Comparison of ENCODE assay signal across 1 cellular context in the genomic region with DNA sequence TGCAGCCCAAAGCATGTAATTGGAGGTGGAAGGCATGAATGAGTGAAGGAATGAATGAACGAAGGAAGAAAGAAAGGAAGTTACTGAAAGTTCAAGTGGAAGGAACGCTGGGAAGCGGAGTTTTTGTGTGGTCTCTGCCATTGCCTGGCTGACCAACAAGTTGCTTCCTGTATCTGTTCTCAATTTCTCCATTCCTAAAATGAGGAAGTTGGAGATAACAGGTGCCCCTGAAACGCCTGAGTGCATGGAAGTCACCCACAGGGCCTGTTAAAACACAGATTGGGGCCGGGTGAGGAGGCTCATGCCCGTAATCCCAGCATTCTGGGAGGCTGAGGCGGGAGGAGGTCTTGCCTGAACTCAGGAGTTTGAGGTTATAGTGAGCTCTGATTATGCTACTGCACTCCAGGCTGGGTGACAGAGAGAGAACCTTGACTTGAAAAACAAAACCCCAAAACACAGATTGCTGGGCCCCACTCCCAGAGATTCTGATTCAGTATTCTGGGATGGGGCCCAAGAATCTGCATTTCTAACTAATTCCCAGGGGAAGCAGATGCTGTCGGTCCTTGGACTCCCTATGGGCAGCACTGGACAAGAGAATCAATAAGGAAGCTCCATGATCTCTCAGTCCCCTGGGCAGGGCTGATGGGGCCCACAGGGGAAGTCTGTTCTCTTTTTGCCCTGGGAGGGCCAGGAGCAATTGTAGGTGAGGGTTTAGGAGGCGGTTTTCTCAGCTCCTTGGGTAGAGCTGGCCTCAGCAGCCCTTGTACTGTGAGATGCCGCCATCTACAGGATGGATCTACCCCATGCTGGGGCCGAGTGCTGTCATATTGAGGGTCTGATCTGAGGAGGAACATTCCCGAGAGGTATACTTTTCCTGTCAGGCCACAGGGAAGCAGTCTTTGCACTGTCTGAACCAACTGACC.
TF ChIP-seq lines count a peak whose summit lies in the region.

No MANE protein-coding gene starts in this region.

TF ChIP-seq in K562, 482 proteins besides CTCF, POLR2A, EP300 and RAD21 (continued from another document and continues in another):
- TF ChIP-seq, protein P1, sequence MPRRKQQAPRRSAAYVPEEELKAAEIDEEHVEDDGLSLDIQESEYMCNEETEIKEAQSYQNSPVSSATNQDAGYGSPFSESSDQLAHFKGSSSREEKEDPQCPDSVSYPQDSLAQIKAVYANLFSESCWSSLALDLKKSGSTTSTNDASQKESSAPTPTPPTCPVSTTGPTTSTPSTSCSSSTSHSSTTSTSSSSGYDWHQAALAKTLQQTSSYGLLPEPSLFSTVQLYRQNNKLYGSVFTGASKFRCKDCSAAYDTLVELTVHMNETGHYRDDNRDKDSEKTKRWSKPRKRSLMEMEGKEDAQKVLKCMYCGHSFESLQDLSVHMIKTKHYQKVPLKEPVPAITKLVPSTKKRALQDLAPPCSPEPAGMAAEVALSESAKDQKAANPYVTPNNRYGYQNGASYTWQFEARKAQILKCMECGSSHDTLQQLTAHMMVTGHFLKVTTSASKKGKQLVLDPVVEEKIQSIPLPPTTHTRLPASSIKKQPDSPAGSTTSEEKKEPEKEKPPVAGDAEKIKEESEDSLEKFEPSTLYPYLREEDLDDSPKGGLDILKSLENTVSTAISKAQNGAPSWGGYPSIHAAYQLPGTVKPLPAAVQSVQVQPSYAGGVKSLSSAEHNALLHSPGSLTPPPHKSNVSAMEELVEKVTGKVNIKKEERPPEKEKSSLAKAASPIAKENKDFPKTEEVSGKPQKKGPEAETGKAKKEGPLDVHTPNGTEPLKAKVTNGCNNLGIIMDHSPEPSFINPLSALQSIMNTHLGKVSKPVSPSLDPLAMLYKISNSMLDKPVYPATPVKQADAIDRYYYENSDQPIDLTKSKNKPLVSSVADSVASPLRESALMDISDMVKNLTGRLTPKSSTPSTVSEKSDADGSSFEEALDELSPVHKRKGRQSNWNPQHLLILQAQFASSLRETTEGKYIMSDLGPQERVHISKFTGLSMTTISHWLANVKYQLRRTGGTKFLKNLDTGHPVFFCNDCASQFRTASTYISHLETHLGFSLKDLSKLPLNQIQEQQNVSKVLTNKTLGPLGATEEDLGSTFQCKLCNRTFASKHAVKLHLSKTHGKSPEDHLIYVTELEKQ (CRISPR knock-in tag; IDR thresholded peaks at IDR 0.05), result no peak
- TF ChIP-seq MCM3 (IDR thresholded peaks at IDR 0.05) (no peak), ZNF780A (CRISPR knock-in tag; IDR thresholded peaks at IDR 0.05) (no peak), DMBX1 (CRISPR knock-in tag; IDR thresholded peaks at IDR 0.05; ENCODE audit: borderline replicate concordance) (no peak), L3MBTL2 (IDR thresholded peaks at IDR 0.05) (0 out of 2 replicates have a peak, but pooled peaks have one; percentile 24), ZC3H8 (IDR thresholded peaks at IDR 0.05) (no peak), SETDB1 (IDR thresholded peaks at IDR 0.05; ENCODE audit: low read length) (no peak), PHTF2 (CRISPR knock-in tag; IDR thresholded peaks at IDR 0.05) (no peak), CAMTA2 (CRISPR knock-in tag; conservative IDR thresholded peaks at IDR 0.05) (no peak), CXXC5 (CRISPR knock-in tag; IDR thresholded peaks at IDR 0.05) (no peak), NR3C1 (CRISPR knock-in tag; IDR thresholded peaks at IDR 0.05) (no peak), RUNX1 (IDR thresholded peaks at IDR 0.05; ENCODE audit: low read depth) (no peak), RBFOX2 (IDR thresholded peaks at IDR 0.05; ENCODE audit: low read depth, low read length) (no peak), SIRT6 (IDR thresholded peaks at IDR 0.05; ENCODE audit: low read depth, low read length) (no peak), ZNF274 (IDR thresholded peaks at IDR 0.05; ENCODE audit: borderline replicate concordance, low read depth, low read length) (no peak), KAT7 (CRISPR knock-in tag; IDR thresholded peaks at IDR 0.05; ENCODE audit: borderline replicate concordance) (no peak), ZBTB17 (CRISPR knock-in tag; IDR thresholded peaks at IDR 0.05) (no peak), TSC22D4 (tag; IDR thresholded peaks at IDR 0.05) (no peak), RBM15 (IDR thresholded peaks at IDR 0.05; ENCODE audit: insufficient read depth, low read length) (no peak), SMC3 (conservative IDR thresholded peaks at IDR 0.05; ENCODE audit: insufficient read depth, low read depth, low read length) (peak; percentile 82), CTBP1 (IDR thresholded peaks at IDR 0.05; ENCODE audit: borderline replicate concordance) (peak; percentile 57), SP1 (CRISPR knock-in tag; IDR thresholded peaks at IDR 0.05) (peak; percentile 76), KHSRP (IDR thresholded peaks at IDR 0.05) (no peak), ZNF431 (CRISPR knock-in tag; IDR thresholded peaks at IDR 0.05) (no peak)
- TF ChIP-seq, protein P2, sequence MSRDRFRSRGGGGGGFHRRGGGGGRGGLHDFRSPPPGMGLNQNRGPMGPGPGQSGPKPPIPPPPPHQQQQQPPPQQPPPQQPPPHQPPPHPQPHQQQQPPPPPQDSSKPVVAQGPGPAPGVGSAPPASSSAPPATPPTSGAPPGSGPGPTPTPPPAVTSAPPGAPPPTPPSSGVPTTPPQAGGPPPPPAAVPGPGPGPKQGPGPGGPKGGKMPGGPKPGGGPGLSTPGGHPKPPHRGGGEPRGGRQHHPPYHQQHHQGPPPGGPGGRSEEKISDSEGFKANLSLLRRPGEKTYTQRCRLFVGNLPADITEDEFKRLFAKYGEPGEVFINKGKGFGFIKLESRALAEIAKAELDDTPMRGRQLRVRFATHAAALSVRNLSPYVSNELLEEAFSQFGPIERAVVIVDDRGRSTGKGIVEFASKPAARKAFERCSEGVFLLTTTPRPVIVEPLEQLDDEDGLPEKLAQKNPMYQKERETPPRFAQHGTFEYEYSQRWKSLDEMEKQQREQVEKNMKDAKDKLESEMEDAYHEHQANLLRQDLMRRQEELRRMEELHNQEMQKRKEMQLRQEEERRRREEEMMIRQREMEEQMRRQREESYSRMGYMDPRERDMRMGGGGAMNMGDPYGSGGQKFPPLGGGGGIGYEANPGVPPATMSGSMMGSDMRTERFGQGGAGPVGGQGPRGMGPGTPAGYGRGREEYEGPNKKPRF (IDR thresholded peaks at IDR 0.05; ENCODE audit: low read depth, low read length), result no peak
- TF ChIP-seq, protein P3, sequence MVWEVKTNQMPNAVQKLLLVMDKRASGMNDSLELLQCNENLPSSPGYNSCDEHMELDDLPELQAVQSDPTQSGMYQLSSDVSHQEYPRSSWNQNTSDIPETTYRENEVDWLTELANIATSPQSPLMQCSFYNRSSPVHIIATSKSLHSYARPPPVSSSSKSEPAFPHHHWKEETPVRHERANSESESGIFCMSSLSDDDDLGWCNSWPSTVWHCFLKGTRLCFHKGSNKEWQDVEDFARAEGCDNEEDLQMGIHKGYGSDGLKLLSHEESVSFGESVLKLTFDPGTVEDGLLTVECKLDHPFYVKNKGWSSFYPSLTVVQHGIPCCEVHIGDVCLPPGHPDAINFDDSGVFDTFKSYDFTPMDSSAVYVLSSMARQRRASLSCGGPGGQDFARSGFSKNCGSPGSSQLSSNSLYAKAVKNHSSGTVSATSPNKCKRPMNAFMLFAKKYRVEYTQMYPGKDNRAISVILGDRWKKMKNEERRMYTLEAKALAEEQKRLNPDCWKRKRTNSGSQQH (CRISPR knock-in tag; IDR thresholded peaks at IDR 0.05), result no peak
- TF ChIP-seq, protein P4, sequence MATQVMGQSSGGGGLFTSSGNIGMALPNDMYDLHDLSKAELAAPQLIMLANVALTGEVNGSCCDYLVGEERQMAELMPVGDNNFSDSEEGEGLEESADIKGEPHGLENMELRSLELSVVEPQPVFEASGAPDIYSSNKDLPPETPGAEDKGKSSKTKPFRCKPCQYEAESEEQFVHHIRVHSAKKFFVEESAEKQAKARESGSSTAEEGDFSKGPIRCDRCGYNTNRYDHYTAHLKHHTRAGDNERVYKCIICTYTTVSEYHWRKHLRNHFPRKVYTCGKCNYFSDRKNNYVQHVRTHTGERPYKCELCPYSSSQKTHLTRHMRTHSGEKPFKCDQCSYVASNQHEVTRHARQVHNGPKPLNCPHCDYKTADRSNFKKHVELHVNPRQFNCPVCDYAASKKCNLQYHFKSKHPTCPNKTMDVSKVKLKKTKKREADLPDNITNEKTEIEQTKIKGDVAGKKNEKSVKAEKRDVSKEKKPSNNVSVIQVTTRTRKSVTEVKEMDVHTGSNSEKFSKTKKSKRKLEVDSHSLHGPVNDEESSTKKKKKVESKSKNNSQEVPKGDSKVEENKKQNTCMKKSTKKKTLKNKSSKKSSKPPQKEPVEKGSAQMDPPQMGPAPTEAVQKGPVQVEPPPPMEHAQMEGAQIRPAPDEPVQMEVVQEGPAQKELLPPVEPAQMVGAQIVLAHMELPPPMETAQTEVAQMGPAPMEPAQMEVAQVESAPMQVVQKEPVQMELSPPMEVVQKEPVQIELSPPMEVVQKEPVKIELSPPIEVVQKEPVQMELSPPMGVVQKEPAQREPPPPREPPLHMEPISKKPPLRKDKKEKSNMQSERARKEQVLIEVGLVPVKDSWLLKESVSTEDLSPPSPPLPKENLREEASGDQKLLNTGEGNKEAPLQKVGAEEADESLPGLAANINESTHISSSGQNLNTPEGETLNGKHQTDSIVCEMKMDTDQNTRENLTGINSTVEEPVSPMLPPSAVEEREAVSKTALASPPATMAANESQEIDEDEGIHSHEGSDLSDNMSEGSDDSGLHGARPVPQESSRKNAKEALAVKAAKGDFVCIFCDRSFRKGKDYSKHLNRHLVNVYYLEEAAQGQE (CRISPR knock-in tag; IDR thresholded peaks at IDR 0.05; ENCODE audit: low read depth), result no peak
- TF ChIP-seq, protein P5, sequence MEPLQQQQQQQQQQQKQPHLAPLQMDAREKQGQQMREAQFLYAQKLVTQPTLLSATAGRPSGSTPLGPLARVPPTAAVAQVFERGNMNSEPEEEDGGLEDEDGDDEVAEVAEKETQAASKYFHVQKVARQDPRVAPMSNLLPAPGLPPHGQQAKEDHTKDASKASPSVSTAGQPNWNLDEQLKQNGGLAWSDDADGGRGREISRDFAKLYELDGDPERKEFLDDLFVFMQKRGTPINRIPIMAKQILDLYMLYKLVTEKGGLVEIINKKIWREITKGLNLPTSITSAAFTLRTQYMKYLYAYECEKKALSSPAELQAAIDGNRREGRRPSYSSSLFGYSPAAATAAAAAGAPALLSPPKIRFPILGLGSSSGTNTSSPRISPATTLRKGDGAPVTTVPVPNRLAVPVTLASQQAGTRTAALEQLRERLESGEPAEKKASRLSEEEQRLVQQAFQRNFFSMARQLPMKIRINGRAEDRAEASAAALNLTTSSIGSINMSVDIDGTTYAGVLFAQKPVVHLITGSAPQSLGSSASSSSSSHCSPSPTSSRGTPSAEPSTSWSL (CRISPR knock-in tag; IDR thresholded peaks at IDR 0.05; ENCODE audit: borderline replicate concordance), result 0 out of 2 replicates have a peak, but pooled peaks have one; percentile 46
- TF ChIP-seq, protein P6, sequence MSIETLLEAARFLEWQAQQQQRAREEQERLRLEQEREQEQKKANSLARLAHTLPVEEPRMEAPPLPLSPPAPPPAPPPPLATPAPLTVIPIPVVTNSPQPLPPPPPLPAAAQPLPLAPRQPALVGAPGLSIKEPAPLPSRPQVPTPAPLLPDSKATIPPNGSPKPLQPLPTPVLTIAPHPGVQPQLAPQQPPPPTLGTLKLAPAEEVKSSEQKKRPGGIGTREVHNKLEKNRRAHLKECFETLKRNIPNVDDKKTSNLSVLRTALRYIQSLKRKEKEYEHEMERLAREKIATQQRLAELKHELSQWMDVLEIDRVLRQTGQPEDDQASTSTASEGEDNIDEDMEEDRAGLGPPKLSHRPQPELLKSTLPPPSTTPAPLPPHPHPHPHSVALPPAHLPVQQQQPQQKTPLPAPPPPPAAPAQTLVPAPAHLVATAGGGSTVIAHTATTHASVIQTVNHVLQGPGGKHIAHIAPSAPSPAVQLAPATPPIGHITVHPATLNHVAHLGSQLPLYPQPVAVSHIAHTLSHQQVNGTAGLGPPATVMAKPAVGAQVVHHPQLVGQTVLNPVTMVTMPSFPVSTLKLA (conservative IDR thresholded peaks at IDR 0.05), result peak in 1 of 2 experiments; percentile 28; a peak in 2 of 4 replicates
- TF ChIP-seq, protein P7, sequence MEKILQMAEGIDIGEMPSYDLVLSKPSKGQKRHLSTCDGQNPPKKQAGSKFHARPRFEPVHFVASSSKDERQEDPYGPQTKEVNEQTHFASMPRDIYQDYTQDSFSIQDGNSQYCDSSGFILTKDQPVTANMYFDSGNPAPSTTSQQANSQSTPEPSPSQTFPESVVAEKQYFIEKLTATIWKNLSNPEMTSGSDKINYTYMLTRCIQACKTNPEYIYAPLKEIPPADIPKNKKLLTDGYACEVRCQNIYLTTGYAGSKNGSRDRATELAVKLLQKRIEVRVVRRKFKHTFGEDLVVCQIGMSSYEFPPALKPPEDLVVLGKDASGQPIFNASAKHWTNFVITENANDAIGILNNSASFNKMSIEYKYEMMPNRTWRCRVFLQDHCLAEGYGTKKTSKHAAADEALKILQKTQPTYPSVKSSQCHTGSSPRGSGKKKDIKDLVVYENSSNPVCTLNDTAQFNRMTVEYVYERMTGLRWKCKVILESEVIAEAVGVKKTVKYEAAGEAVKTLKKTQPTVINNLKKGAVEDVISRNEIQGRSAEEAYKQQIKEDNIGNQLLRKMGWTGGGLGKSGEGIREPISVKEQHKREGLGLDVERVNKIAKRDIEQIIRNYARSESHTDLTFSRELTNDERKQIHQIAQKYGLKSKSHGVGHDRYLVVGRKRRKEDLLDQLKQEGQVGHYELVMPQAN (IDR thresholded peaks at IDR 0.05; ENCODE audit: borderline replicate concordance), result no peak
- TF ChIP-seq, protein P8, sequence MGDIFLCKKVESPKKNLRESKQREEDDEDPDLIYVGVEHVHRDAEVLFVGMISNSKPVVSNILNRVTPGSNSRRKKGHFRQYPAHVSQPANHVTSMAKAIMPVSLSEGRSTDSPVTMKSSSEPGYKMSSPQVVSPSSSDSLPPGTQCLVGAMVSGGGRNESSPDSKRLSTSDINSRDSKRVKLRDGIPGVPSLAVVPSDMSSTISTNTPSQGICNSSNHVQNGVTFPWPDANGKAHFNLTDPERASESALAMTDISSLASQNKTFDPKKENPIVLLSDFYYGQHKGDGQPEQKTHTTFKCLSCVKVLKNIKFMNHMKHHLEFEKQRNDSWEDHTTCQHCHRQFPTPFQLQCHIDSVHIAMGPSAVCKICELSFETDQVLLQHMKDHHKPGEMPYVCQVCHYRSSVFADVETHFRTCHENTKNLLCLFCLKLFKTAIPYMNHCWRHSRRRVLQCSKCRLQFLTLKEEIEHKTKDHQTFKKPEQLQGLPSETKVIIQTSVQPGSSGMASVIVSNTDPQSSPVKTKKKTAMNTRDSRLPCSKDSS (IDR thresholded peaks at IDR 0.05; ENCODE audit: low read depth, partially characterized antibody), result no peak
- TF ChIP-seq, protein P9, sequence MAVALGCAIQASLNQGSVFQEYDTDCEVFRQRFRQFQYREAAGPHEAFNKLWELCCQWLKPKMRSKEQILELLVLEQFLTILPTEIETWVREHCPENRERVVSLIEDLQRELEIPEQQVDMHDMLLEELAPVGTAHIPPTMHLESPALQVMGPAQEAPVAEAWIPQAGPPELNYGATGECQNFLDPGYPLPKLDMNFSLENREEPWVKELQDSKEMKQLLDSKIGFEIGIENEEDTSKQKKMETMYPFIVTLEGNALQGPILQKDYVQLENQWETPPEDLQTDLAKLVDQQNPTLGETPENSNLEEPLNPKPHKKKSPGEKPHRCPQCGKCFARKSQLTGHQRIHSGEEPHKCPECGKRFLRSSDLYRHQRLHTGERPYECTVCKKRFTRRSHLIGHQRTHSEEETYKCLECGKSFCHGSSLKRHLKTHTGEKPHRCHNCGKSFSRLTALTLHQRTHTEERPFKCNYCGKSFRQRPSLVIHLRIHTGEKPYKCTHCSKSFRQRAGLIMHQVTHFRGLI (CRISPR knock-in tag; IDR thresholded peaks at IDR 0.05), result no peak
- TF ChIP-seq, protein P10, sequence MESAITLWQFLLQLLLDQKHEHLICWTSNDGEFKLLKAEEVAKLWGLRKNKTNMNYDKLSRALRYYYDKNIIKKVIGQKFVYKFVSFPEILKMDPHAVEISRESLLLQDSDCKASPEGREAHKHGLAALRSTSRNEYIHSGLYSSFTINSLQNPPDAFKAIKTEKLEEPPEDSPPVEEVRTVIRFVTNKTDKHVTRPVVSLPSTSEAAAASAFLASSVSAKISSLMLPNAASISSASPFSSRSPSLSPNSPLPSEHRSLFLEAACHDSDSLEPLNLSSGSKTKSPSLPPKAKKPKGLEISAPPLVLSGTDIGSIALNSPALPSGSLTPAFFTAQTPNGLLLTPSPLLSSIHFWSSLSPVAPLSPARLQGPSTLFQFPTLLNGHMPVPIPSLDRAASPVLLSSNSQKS (CRISPR knock-in tag; IDR thresholded peaks at IDR 0.05), result no peak
